11 cellular contexts compared by ENCODE assay signal in the genomic region with DNA sequence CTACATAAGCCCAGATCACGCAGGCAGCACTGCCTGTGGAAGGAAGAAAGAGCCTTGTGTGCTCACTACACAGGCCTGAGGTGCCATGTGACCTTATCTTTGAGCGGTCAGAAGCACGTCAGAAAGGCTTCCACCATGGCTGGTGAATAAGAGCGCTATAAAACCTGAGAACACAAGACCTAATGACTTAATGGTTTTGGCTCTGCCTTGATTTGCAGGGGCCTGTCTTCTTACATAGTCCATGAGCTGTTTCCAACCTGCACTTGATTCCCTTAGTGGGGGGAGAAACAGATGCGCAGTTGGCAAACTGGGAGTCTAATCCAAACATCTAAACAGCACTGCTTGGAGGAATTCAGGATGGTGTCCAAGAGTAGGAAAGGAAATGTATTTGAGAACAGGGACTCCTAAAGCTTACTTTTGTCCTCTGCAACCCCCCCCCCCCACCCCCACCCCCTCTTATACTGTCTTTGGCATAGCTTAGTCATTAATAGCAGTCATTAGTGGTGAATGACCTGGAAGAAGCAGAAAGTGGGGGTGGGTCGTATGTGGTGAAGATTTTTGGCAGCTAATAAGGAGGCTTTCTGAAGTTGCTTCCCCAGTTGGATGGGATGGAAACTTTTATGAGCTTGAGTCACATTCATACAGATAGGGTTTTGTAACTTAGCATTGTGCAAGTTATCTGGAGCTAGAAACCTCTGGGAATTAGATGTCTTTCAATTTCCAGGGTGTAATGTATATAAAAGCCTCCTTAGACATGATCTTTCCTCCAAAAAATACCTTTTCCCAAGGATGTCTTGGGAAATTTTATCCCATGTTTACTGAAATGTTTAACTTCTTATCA.
DNase-seq lines count a peak whose midpoint lies in the region; TF ChIP-seq lines count a peak whose summit lies in the region.
"Had no signal": no experiment of that assay in that cellular context is flagged by ENCODE, and none has a peak within 500 bp of the region (broad histone marks: within the 10 kb centered on the region; RNA-seq: fewer than 3 reads in every experiment).

No MANE protein-coding gene starts in this region.

- intact Hi-C loops in sigmoid colon (cut with DNase I): loop anchor here (2.0 to 5.0 kb wide), 9 partner anchors 34 to 457 kb away; no protein-coding TSS in a partner anchor
- intact Hi-C loops in activated T-helper 2 cell treated with anti-CD3 and anti-CD28 coated beads, Interferon-gamma antibody, Interleukin-2, Interleukin-4, amounts not matched to agents 10 μg/mL and 5 μg/mL and 100 μg/mL, durations not matched to agents 14 hours and 24 hours and 36 hours (cut with micrococcal nuclease): no loop called here

- H3K9me3 Mint-ChIP-seq in activated T-helper 2 cell treated with anti-CD3 and anti-CD28 coated beads, Interferon-gamma antibody, Interleukin-2, Interleukin-4, amounts not matched to agents 10 μg/mL and 5 μg/mL and 100 μg/mL, durations not matched to agents 14 hours and 24 hours and 36 hours: peaks cover 14% of the 10 kb centered on the region

- H3K4me3 ChIP-seq in sigmoid colon (no peak overlapping the region), HAP-1 (no peak overlapping the region)
- H3K4me3 ChIP-seq: skin epidermis had no signal

- no peak for TF ChIP-seq CTCF in sigmoid colon (IDR thresholded peaks at IDR 0.05)

- H3K36me3 ChIP-seq in sigmoid colon: no peaks in the 10 kb centered on the region
- no peaks in the 10 kb centered on the region for H3K36me3 ChIP-seq in HAP-1 (replicated peaks)

- 64 to 71% methylated on average over 6 of the region's 6 CpGs for WGBS in sigmoid colon, 2 donors

- TF ChIP-seq EP300 in sigmoid colon (IDR thresholded peaks at IDR 0.05): peak; percentile 97 to 98 (median 98)

- H3K36me3 Mint-ChIP-seq in activated T-helper 2 cell treated with anti-CD3 and anti-CD28 coated beads, Interferon-gamma antibody, Interleukin-2, Interleukin-4, amounts not matched to agents 10 μg/mL and 5 μg/mL and 100 μg/mL, durations not matched to agents 14 hours and 24 hours and 36 hours (ENCODE audit: low read depth): no peaks in the 10 kb centered on the region

- in situ Hi-C loops in HAP-1 (cut with MboI; ENCODE audit: low sequenced_read_pairs): no loop called here

- no peaks in the 10 kb centered on the region for H3K4me1 Mint-ChIP-seq in activated T-helper 2 cell treated with anti-CD3 and anti-CD28 coated beads, Interferon-gamma antibody, Interleukin-2, Interleukin-4, amounts not matched to agents 10 μg/mL and 5 μg/mL and 100 μg/mL, durations not matched to agents 14 hours and 24 hours and 36 hours (ENCODE audit: low read depth)

- DNase-seq in GM03348 (ENCODE audit: low spot score) (peak; percentile 70), T1000 (lab: John Stamatoyannopoulos, UW) (peak; percentile 68), foreskin melanocyte (peak; percentile 96), sigmoid colon (peak; percentile 95), HAP-1 (ENCODE audit: low spot score in 2 of 2) (no peak), NCI-H526 treated with DMSO at 0.1 percent for 48 hours (lab: John Stamatoyannopoulos, UW) (no peak), superior temporal gyrus (ENCODE audit: extremely low spot score) (no peak)
- DNase-seq in activated T-helper 2 cell treated with anti-CD3 and anti-CD28 coated beads, Interferon-gamma antibody, Interleukin-2, Interleukin-4, amounts not matched to agents 10 μg/mL and 5 μg/mL and 100 μg/mL, durations not matched to agents 14 hours and 24 hours and 36 hours (ENCODE audit: low spot score): no peak
- DNase-seq: DMS79 treated with DMSO at 0.1 percent for 48 hours, NCI-H2029 had no signal

- H3K4me1 ChIP-seq in sigmoid colon (peaks cover 0 to 68% (median 45%) of the 10 kb centered on the region in 4 donors), HAP-1 (no peaks in the 10 kb centered on the region)

- peak overlapping the region; percentile 27 to 91 (median 83) for H3K27ac ChIP-seq in sigmoid colon
- H3K27ac ChIP-seq: skin epidermis had no signal

- H3K9me3 ChIP-seq in sigmoid colon: no peaks in the 10 kb centered on the region
- no peaks in the 10 kb centered on the region for H3K9me3 ChIP-seq in HAP-1

- TF ChIP-seq POLR2A in sigmoid colon (IDR thresholded peaks at IDR 0.05): peak in 1 of 2 donors; percentile 4

- H3K4me3 Mint-ChIP-seq in activated T-helper 2 cell treated with anti-CD3 and anti-CD28 coated beads, Interferon-gamma antibody, Interleukin-2, Interleukin-4, amounts not matched to agents 10 μg/mL and 5 μg/mL and 100 μg/mL, durations not matched to agents 14 hours and 24 hours and 36 hours (ENCODE audit: low read depth): no peak overlapping the region

- H3K27ac Mint-ChIP-seq in activated T-helper 2 cell treated with anti-CD3 and anti-CD28 coated beads, Interferon-gamma antibody, Interleukin-2, Interleukin-4, amounts not matched to agents 10 μg/mL and 5 μg/mL and 100 μg/mL, durations not matched to agents 14 hours and 24 hours and 36 hours: no peak overlapping the region

- H3K27me3 ChIP-seq in sigmoid colon: no peaks in the 10 kb centered on the region
- no peaks in the 10 kb centered on the region for H3K27me3 ChIP-seq in HAP-1 (ENCODE audit: low read depth)

- H3K27me3 Mint-ChIP-seq in activated T-helper 2 cell treated with anti-CD3 and anti-CD28 coated beads, Interferon-gamma antibody, Interleukin-2, Interleukin-4, amounts not matched to agents 10 μg/mL and 5 μg/mL and 100 μg/mL, durations not matched to agents 14 hours and 24 hours and 36 hours (ENCODE audit: low read depth): no peaks in the 10 kb centered on the region

Comparison
In these comparisons a context has a peak if more than half of its experiments do, and no peak if none do; other contexts are left out.
1. DNase-seq: peak in GM03348 (single experiment), T1000 (single experiment), foreskin melanocyte (single experiment) and sigmoid colon (single experiment); none in activated T-helper 2 cell treated with anti-CD3 and anti-CD28 coated beads, Interferon-gamma antibody, Interleukin-2, Interleukin-4, amounts not matched to agents 10 μg/mL and 5 μg/mL and 100 μg/mL, durations not matched to agents 14 hours and 24 hours and 36 hours (single experiment), HAP-1 (0 of 2), NCI-H526 treated with DMSO at 0.1 percent for 48 hours (single experiment) and superior temporal gyrus (single experiment).